In the genomic region with DNA sequence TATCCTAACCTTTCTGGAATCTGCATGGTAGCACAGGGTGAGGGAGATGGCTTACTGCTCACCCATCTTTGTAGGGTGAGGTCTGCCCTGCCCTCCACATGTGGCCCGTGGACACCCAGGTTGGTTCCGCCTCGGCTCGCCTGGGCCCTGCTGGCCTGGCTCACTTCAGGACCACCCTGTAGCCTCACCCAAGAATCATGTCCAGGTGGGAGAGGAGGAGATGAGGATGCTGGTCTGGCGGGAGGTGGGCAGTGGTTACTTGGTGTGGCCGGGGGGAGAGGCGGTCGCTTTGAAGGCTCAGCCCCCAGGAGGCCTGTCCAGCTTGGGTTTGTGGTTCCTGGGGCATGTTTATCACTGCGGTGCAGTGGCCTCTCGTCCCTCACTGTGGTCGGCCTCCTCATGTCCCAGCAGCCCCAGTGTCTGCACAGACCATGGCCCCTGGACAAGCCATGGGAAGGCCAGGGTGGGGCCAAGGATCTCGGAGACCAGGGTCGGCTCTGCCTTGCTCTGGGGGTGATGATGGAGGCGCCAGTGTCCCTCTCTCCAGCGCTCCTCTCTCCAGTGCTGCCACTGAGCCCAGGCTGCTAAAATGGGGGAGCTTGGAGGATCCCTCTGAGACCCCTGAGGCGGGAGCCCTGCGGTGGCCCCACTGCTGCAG, we compare ENCODE assay signal across 30 cellular contexts. TPM values are rescaled to one million over a fixed set of nuclear protein-coding genes. Genes with fewer than 3 reads are reported as not detected.
DNase-seq lines count a peak whose midpoint lies in the region; ATAC-seq and TF ChIP-seq lines count a peak whose summit lies in the region.
"Had no signal": no experiment of that assay in that cellular context is flagged by ENCODE, and none has a peak within 500 bp of the region (broad histone marks: within the 10 kb centered on the region; RNA-seq: fewer than 3 reads in every experiment).

No MANE protein-coding gene starts in this region.

- TF ChIP-seq CTCF in RWPE2 (IDR thresholded peaks at IDR 0.05; ENCODE audit: poor library complexity, severe bottlenecking) = no peak
- TF ChIP-seq CTCF in stomach (IDR thresholded peaks at IDR 0.05) = no peak

- intact Hi-C loops in activated CD4-positive, alpha-beta memory T cell treated with anti-CD3 and anti-CD28 coated beads for 36 hours (cut with micrococcal nuclease) = no loop called here
- intact Hi-C loops in stomach (cut with DNase I; ENCODE audit: low total_unique reads) = no loop called here
- intact Hi-C loops in activated CD4-positive, alpha-beta T cell treated with anti-CD3 and anti-CD28 coated beads for 36 hours (cut with DNase I, micrococcal nuclease) = loop anchor here in 1 of 2 experiments (10.0 kb wide), 1 partner anchor 490 kb away; no protein-coding TSS in a partner anchor

- CTCF ChIA-PET in activated CD4-positive, alpha-beta memory T cell treated with anti-CD3 and anti-CD28 coated beads for 36 hours (lab: Charles Lee) = no interaction called here
- CTCF ChIA-PET in activated CD4-positive, alpha-beta memory T cell treated with anti-CD3 and anti-CD28 coated beads, Interleukin-2, amount 10 ng/mL, durations not matched to agents 7 days and 5 days (lab: Charles Lee) = no interaction called here
- CTCF ChIA-PET in activated CD4-positive, alpha-beta T cell treated with anti-CD3 and anti-CD28 coated beads for 36 hours (lab: Charles Lee) = interaction anchor here (0.6 kb wide), 1 partner anchor 9 kb away, joined by 3 read pairs; no protein-coding TSS in a partner anchor

- H3K4me1 Mint-ChIP-seq in activated CD4-positive, alpha-beta memory T cell treated with anti-CD3 and anti-CD28 coated beads for 36 hours (ENCODE audit: low read depth) = peaks cover 2% of the 10 kb centered on the region
- peaks cover 2% of the 10 kb centered on the region for H3K4me1 Mint-ChIP-seq in activated CD4-positive, alpha-beta memory T cell treated with anti-CD3 and anti-CD28 coated beads, Interleukin-2, amount 10 ng/mL, durations not matched to agents 7 days and 5 days
- H3K4me1 Mint-ChIP-seq in activated CD4-positive, alpha-beta T cell treated with anti-CD3 and anti-CD28 coated beads for 36 hours = peaks cover 6% of the 10 kb centered on the region
- H3K4me1 Mint-ChIP-seq: GM23338 had no signal

- H3K4me3 ChIP-seq in RWPE2 (ENCODE audit: severe bottlenecking) (no peak overlapping the region), stomach (no peak overlapping the region)
- H3K4me3 ChIP-seq: GM23338, HAP-1, PC-9, SJSA1 had no signal

- H3K4me3 Mint-ChIP-seq in activated CD4-positive, alpha-beta memory T cell treated with anti-CD3 and anti-CD28 coated beads for 36 hours = no peak overlapping the region
- H3K4me3 Mint-ChIP-seq in activated CD4-positive, alpha-beta memory T cell treated with anti-CD3 and anti-CD28 coated beads, Interleukin-2, amount 10 ng/mL, durations not matched to agents 7 days and 5 days = no peak overlapping the region
- no peak overlapping the region for H3K4me3 Mint-ChIP-seq in activated CD4-positive, alpha-beta T cell treated with anti-CD3 and anti-CD28 coated beads for 36 hours
- H3K4me3 Mint-ChIP-seq: CD14-positive monocyte, GM23338, HFFc6 had no signal

- peaks cover 10% of the 10 kb centered on the region for H3K27me3 Mint-ChIP-seq in activated CD4-positive, alpha-beta memory T cell treated with anti-CD3 and anti-CD28 coated beads for 36 hours
- H3K27me3 Mint-ChIP-seq in activated CD4-positive, alpha-beta memory T cell treated with anti-CD3 and anti-CD28 coated beads, Interleukin-2, amount 10 ng/mL, durations not matched to agents 7 days and 5 days = no peaks in the 10 kb centered on the region
- H3K27me3 Mint-ChIP-seq in activated CD4-positive, alpha-beta T cell treated with anti-CD3 and anti-CD28 coated beads for 36 hours = peaks cover 8% of the 10 kb centered on the region

- H3K27me3 ChIP-seq in RWPE2 (ENCODE audit: insufficient read depth, poor library complexity, severe bottlenecking) (peaks cover 27% of the 10 kb centered on the region), stomach (peaks cover 0 to 75% (median 6%) of the 10 kb centered on the region in 3 donors)

- TF ChIP-seq POLR2A in stomach (IDR thresholded peaks at IDR 0.05) = no peak

- POLR2A ChIA-PET in activated CD4-positive, alpha-beta memory T cell treated with anti-CD3 and anti-CD28 coated beads for 36 hours (lab: Charles Lee) = no interaction called here
- POLR2A ChIA-PET in activated CD4-positive, alpha-beta memory T cell treated with anti-CD3 and anti-CD28 coated beads, Interleukin-2, amount 10 ng/mL, durations not matched to agents 7 days and 5 days (lab: Charles Lee) = no interaction called here
- POLR2A ChIA-PET in activated CD4-positive, alpha-beta T cell treated with anti-CD3 and anti-CD28 coated beads for 36 hours (lab: Charles Lee) = no interaction called here

- DNase-seq in activated CD4-positive, alpha-beta memory T cell treated with anti-CD3 and anti-CD28 coated beads for 36 hours = peak; percentile 3
- no peak for DNase-seq in activated CD4-positive, alpha-beta memory T cell treated with anti-CD3 and anti-CD28 coated beads, Interleukin-2, amount 10 ng/mL, durations not matched to agents 7 days and 5 days
- DNase-seq in RWPE2 (ENCODE audit: low spot score) = peak; percentile 34
- DNase-seq in mesenteric fat pad (ENCODE audit: low spot score) = peak; percentile 77
- DNase-seq in stomach = peak; percentile 14
- no peak for DNase-seq in activated CD4-positive, alpha-beta T cell treated with anti-CD3 and anti-CD28 coated beads for 4 hours
- DNase-seq in activated CD4-positive, alpha-beta T cell treated with anti-CD3 and anti-CD28 coated beads for 36 hours = no peak
- DNase-seq: BE2C; Calu3; DMS79 treated with DMSO at 0.1 percent for 48 hours; HFFc6; KBM-7; NCI-H1105 treated with DMSO at 0.1 percent for 48 hours; NCI-H146; NCI-H2029 treated with DMSO at 0.1 percent for 48 hours; NCI-H446 treated with DMSO at 0.1 percent for 48 hours; NCI-H526; NCI-H82; NK-92 treated with Interleukin-12 subunit alpha and Interleukin-12 subunit beta, amount 100 ng/mL, for 24 hours; PC-9; Right ventricle myocardium superior had no signal

- no peak overlapping the region for H3K27ac Mint-ChIP-seq in activated CD4-positive, alpha-beta memory T cell treated with anti-CD3 and anti-CD28 coated beads for 36 hours
- H3K27ac Mint-ChIP-seq in activated CD4-positive, alpha-beta memory T cell treated with anti-CD3 and anti-CD28 coated beads, Interleukin-2, amount 10 ng/mL, durations not matched to agents 7 days and 5 days = no peak overlapping the region
- H3K27ac Mint-ChIP-seq in activated CD4-positive, alpha-beta T cell treated with anti-CD3 and anti-CD28 coated beads for 36 hours = no peak overlapping the region
- H3K27ac Mint-ChIP-seq: GM23338, HFFc6 had no signal

- H3K27ac ChIP-seq in RWPE2 (ENCODE audit: poor library complexity, severe bottlenecking) (no peak overlapping the region), stomach (no peak overlapping the region)
- H3K27ac ChIP-seq: 22Rv1, PC-9, SJSA1 had no signal

- ATAC-seq in RWPE2 (ENCODE audit: low read depth) (no peak), GM18861 (IDR thresholded peaks at IDR 0.05; ENCODE audit: unreplicated experiment) (no peak)
- no peak for ATAC-seq in activated CD4-positive, alpha-beta T cell treated with anti-CD3 and anti-CD28 coated beads for 36 hours
- ATAC-seq: GM23338 had no signal

- no peaks in the 10 kb centered on the region for H3K9me3 ChIP-seq in RWPE2 (ENCODE audit: severe bottlenecking)
- H3K9me3 ChIP-seq in stomach = peaks cover 0 to 4% (median 0%) of the 10 kb centered on the region in 4 donors
- H3K9me3 ChIP-seq: BE2C, HAP-1, SJSA1 had no signal

- H3K9me3 Mint-ChIP-seq in activated CD4-positive, alpha-beta memory T cell treated with anti-CD3 and anti-CD28 coated beads for 36 hours = no peaks in the 10 kb centered on the region
- no peaks in the 10 kb centered on the region for H3K9me3 Mint-ChIP-seq in activated CD4-positive, alpha-beta memory T cell treated with anti-CD3 and anti-CD28 coated beads, Interleukin-2, amount 10 ng/mL, durations not matched to agents 7 days and 5 days
- peaks cover 2% of the 10 kb centered on the region for H3K9me3 Mint-ChIP-seq in activated CD4-positive, alpha-beta T cell treated with anti-CD3 and anti-CD28 coated beads for 36 hours (ENCODE audit: low read depth)
- H3K9me3 Mint-ChIP-seq: GM23338, HFFc6 had no signal

- no peaks in the 10 kb centered on the region for H3K36me3 Mint-ChIP-seq in activated CD4-positive, alpha-beta memory T cell treated with anti-CD3 and anti-CD28 coated beads for 36 hours
- no peaks in the 10 kb centered on the region for H3K36me3 Mint-ChIP-seq in activated CD4-positive, alpha-beta memory T cell treated with anti-CD3 and anti-CD28 coated beads, Interleukin-2, amount 10 ng/mL, durations not matched to agents 7 days and 5 days (ENCODE audit: low read depth)
- peaks cover 2% of the 10 kb centered on the region for H3K36me3 Mint-ChIP-seq in activated CD4-positive, alpha-beta T cell treated with anti-CD3 and anti-CD28 coated beads for 36 hours (ENCODE audit: low read depth)
- H3K36me3 Mint-ChIP-seq: CD14-positive monocyte had no signal

- 79 to 90% (median 89%) methylated on average over 11 to 17 of the region's 17 CpGs for WGBS in stomach, 5 donors

- TF ChIP-seq EP300 in stomach (IDR thresholded peaks at IDR 0.05) = no peak

- H3K4me1 ChIP-seq in RWPE2 (ENCODE audit: insufficient read depth, poor library complexity, severe bottlenecking) = no peaks in the 10 kb centered on the region
- H3K4me1 ChIP-seq in stomach = peaks cover 0 to 5% (median 0%) of the 10 kb centered on the region in 4 donors
- H3K4me1 ChIP-seq: BE2C, HAP-1, SJSA1 had no signal

- no peaks in the 10 kb centered on the region for H3K36me3 ChIP-seq in RWPE2 (ENCODE audit: low read depth)
- H3K36me3 ChIP-seq in stomach = no peaks in the 10 kb centered on the region
- H3K36me3 ChIP-seq: BE2C, HAP-1, SJSA1 had no signal

RNA-seq across cellular contexts. Expression of a gene that starts 4.6 kb away (rescaled TPM):
- total RNA-seq in activated CD4-positive, alpha-beta memory T cell treated with anti-CD3 and anti-CD28 coated beads for 36 hours = not detected
- not detected for total RNA-seq in activated CD4-positive, alpha-beta memory T cell treated with anti-CD3 and anti-CD28 coated beads, Interleukin-2, amount 10 ng/mL, durations not matched to agents 7 days and 5 days
- total RNA-seq in mesenteric fat pad (not detected), stomach (not detected)
- not detected for polyA plus RNA-seq in stomach
- not detected for total RNA-seq in activated CD4-positive, alpha-beta T cell treated with anti-CD3 and anti-CD28 coated beads for 36 hours
- total RNA-seq: Calu3, GM23338, HFFc6, LHCN-M2, MCF 10A, PC-9, Right ventricle myocardium superior, RPMI7951, SJSA1 had no signal
- polyA plus RNA-seq: CD14-positive monocyte, GM23338 had no signal

RNA-seq across cellular contexts. Expression of a gene that starts 40.8 kb away (rescaled TPM):
- 1 to 10 TPM; 3.2 to 3.6 TPM for total RNA-seq in activated CD4-positive, alpha-beta memory T cell treated with anti-CD3 and anti-CD28 coated beads for 36 hours
- 1 to 10 TPM; 2.5 to 3.9 TPM for total RNA-seq in activated CD4-positive, alpha-beta memory T cell treated with anti-CD3 and anti-CD28 coated beads, Interleukin-2, amount 10 ng/mL, durations not matched to agents 7 days and 5 days
- 25.1 TPM for total RNA-seq in mesenteric fat pad
- 10 to 100 TPM in 3 of 5 donors, 1 to 10 TPM in 2; 1.2 to 37.9 (median 21.3) TPM for total RNA-seq in stomach
- 10 to 100 TPM; 12.5 to 24.2 (median 23.8) TPM for polyA plus RNA-seq in stomach
- total RNA-seq in activated CD4-positive, alpha-beta T cell treated with anti-CD3 and anti-CD28 coated beads for 36 hours = 1 to 10 TPM; 3.8 to 4.8 TPM
- total RNA-seq: Calu3, MCF 10A, SJSA1 had no signal

Comparison
In these comparisons a context has a peak if more than half of its experiments do, and no peak if none do; other contexts are left out.
1. DNase-seq: peak in activated CD4-positive, alpha-beta memory T cell treated with anti-CD3 and anti-CD28 coated beads for 36 hours (single experiment), RWPE2 (single experiment), mesenteric fat pad (single experiment) and stomach (single experiment); none in activated CD4-positive, alpha-beta memory T cell treated with anti-CD3 and anti-CD28 coated beads, Interleukin-2, amount 10 ng/mL, durations not matched to agents 7 days and 5 days (single experiment), activated CD4-positive, alpha-beta T cell treated with anti-CD3 and anti-CD28 coated beads for 4 hours (0 of 2) and activated CD4-positive, alpha-beta T cell treated with anti-CD3 and anti-CD28 coated beads for 36 hours (single experiment).